In the genomic region with DNA sequence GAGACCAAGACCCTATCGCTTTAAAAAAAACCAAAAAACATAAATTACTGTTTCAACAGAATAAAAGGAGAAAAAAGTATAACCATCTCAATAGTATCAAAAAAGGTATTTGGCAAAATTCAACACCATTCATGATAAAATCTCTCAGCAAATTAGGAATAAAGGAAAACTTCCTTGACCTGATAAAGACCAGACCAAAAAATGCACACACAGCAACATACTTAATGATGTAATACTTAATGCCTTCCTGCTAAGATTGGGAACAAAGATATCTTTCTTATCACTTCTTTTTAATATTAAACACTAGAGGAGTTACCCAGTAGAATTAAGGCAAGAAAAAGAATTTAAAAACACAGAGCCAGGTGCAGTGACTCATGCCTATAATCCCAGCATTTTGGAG, we compare ENCODE assay signal across 25 cellular contexts.
"Had no signal": no experiment of that assay in that cellular context is flagged by ENCODE, and none has a peak within 500 bp of the region (broad histone marks: within the 10 kb centered on the region; RNA-seq: fewer than 3 reads in every experiment).

No MANE protein-coding gene starts in this region.

- H3K36me3 ChIP-seq: prostate gland, right atrium auricular region, uterus had no signal

- H3K9me3 ChIP-seq: prostate gland, sigmoid colon, transverse colon, upper lobe of right lung, uterus had no signal

- H3K27ac ChIP-seq: foreskin keratinocyte, gastroesophageal sphincter, heart left ventricle, hepatocyte, left lung, prostate gland, right atrium auricular region, sigmoid colon, spleen, suprapubic skin, transverse colon, upper lobe of right lung, uterus had no signal

- H3K4me1 ChIP-seq: foreskin keratinocyte, left lung, prostate gland, right atrium auricular region, upper lobe of right lung, uterus had no signal

- H2AFZ ChIP-seq: hepatocyte had no signal

- H3K27me3 ChIP-seq: foreskin keratinocyte, gastroesophageal sphincter, heart left ventricle, hepatocyte, left lung, right atrium auricular region, sigmoid colon, spleen, suprapubic skin, transverse colon, upper lobe of right lung, uterus had no signal

- DNase-seq: cortex of kidney; effector memory CD8-positive, alpha-beta T cell; foreskin keratinocyte; heart left ventricle; left cardiac atrium; left lung; mesendoderm; midbrain; naive thymus-derived CD8-positive, alpha-beta T cell; nephron progenitor cell; nucleus accumbens; sigmoid colon; spleen; stimulated activated CD4-positive, alpha-beta T cell treated with anti-CD3 and anti-CD28 coated beads, Interleukin-4, amount 100 ng/mL, for 4 hours; transverse colon; upper lobe of right lung; uterus had no signal

- H3K4me2 ChIP-seq: hepatocyte had no signal

- FAIRE-seq: endometrium, islet of Langerhans had no signal

- ATAC-seq: effector memory CD8-positive, alpha-beta T cell; foreskin keratinocyte; gastroesophageal sphincter; heart left ventricle; left cardiac atrium; left lung; naive thymus-derived CD8-positive, alpha-beta T cell; stimulated activated memory B cell treated with anti-CD40 and anti-IgM and Interleukin-4, amounts not matched to agents 10 μg/mL and 1 μg/mL and 100 μg/mL, for 72 hours; upper lobe of right lung had no signal

- H3K4me3 ChIP-seq: gastroesophageal sphincter, heart left ventricle, hepatocyte, left lung, prostate gland, right atrium auricular region, sigmoid colon, spleen, suprapubic skin, transverse colon, upper lobe of right lung, uterus had no signal
